Comparison of ENCODE assay signal across 9 cellular contexts in genomic region chr7:20350518-20350951, GRCh38. TPM values are rescaled to one million over a fixed set of nuclear protein-coding genes. Genes with fewer than 3 reads are reported as not detected.
DNase-seq lines count a peak whose midpoint lies in the region; ATAC-seq and TF ChIP-seq lines count a peak whose summit lies in the region.
"Had no signal": no experiment of that assay in that cellular context is flagged by ENCODE, and none has a peak within 500 bp of the region (broad histone marks: within the 10 kb centered on the region; RNA-seq: fewer than 3 reads in every experiment).

No MANE protein-coding gene starts in this region.

- no TSS peak for BruUV-seq in Panc1 (replicated peaks; lab: Mats Ljungman, UMichigan)

- ATAC-seq in Panc1, result peak; percentile 61
- ATAC-seq in GM18498 (IDR thresholded peaks at IDR 0.05; ENCODE audit: unreplicated experiment), result no peak

- DNase-seq in AG08395 (ENCODE audit: low spot score) (peak; percentile 18), Panc1 (ENCODE audit: low read depth, low spot score) (no peak), esophagus squamous epithelium (lab: John Stamatoyannopoulos, UW) (no peak), occipital lobe (lab: John Stamatoyannopoulos, UW) (peak; percentile 40), NCI-H2196 treated with DMSO at 0.1 percent for 48 hours (lab: John Stamatoyannopoulos, UW; ENCODE audit: unreplicated experiment) (no peak), COLO668 (lab: John Stamatoyannopoulos, UW; ENCODE audit: unreplicated experiment) (no peak), KG1 (lab: John Stamatoyannopoulos, UW) (no peak)

- in situ Hi-C loops in Panc1 (cut with HindIII; ENCODE audit: low pct_unique_long_range_greater_than_20kb, low sequenced_read_pairs), result no loop called here

- peak overlapping the region in 1 of 2 experiments; percentile 20; a peak in 1 of 4 replicates for H3K4me3 ChIP-seq in Panc1 (ENCODE audit: low read depth in 2 of 2, low read length in 2 of 2)
- H3K4me3 ChIP-seq in esophagus squamous epithelium, result peak overlapping the region in 1 of 4 donors; percentile 25

- H3K9me3 ChIP-seq in Panc1 (ENCODE audit: control insufficient read depth, insufficient read depth, low read depth, low read length) (no peaks in the 10 kb centered on the region), esophagus squamous epithelium (no peaks in the 10 kb centered on the region)

- H3K4me1 ChIP-seq in Panc1 (ENCODE audit: control insufficient read depth, insufficient read depth, low read length) (peaks cover 21% of the 10 kb centered on the region), esophagus squamous epithelium (peaks cover 7 to 53% (median 34%) of the 10 kb centered on the region in 3 donors)

- CTCF ChIA-PET in Panc1 (lab: Charles Lee), result no interaction called here

- intact Hi-C loops in Panc1 (cut with micrococcal nuclease; ENCODE audit: unreplicated experiment), result no loop called here
- intact Hi-C loops in esophagus squamous epithelium (cut with DNase I), result no loop called here

- 34 to 47% methylated on average over 3 to 4 of the region's 4 CpGs for WGBS in esophagus squamous epithelium, 2 donors

- H3K27ac ChIP-seq in Panc1 (ENCODE audit: low read length) (peak overlapping the region; percentile 48; the same call in 1 of the 2 replicates), esophagus squamous epithelium (peak overlapping the region; percentile 76 to 86 (median 78))
- H3K27ac ChIP-seq: C4-2B had no signal

- no peak for TF ChIP-seq POLR2A in esophagus squamous epithelium (IDR thresholded peaks at IDR 0.05)

- TF ChIP-seq CTCF in Panc1 (IDR thresholded peaks at IDR 0.05) (no peak), esophagus squamous epithelium (IDR thresholded peaks at IDR 0.05) (no peak)

- POLR2A ChIA-PET in Panc1 (lab: Charles Lee), result no interaction called here

- H3K36me3 ChIP-seq in Panc1 (ENCODE audit: control insufficient read depth, insufficient read depth, low read length) (no peaks in the 10 kb centered on the region), esophagus squamous epithelium (no peaks in the 10 kb centered on the region)

- no peaks in the 10 kb centered on the region for H3K27me3 ChIP-seq in Panc1 (ENCODE audit: control insufficient read depth, insufficient read depth, low read length)
- no peaks in the 10 kb centered on the region for H3K27me3 ChIP-seq in esophagus squamous epithelium

RNA-seq across cellular contexts. Expression of gene ITGB8, which starts 19.8 kb away (rescaled TPM):
- 4.9 TPM for total RNA-seq in Panc1 (2021; ENCODE audit: unreplicated experiment)
- 0.63 TPM for polyA plus RNA-seq in Panc1 (2012; ENCODE audit: insufficient read length)
- total RNA-seq in esophagus squamous epithelium, result 10 to 100 TPM; 23.5 to 30.6 (median 27.4) TPM
- 109 TPM for total RNA-seq in occipital lobe

Comparison
In these comparisons a context has a peak if more than half of its experiments do, and no peak if none do; other contexts are left out.
1. DNase-seq: peak in AG08395 (single experiment) and occipital lobe (single experiment); none in Panc1 (single experiment), esophagus squamous epithelium (single experiment), NCI-H2196 treated with DMSO at 0.1 percent for 48 hours (single experiment), COLO668 (single experiment) and KG1 (single experiment).